In the genomic region with DNA sequence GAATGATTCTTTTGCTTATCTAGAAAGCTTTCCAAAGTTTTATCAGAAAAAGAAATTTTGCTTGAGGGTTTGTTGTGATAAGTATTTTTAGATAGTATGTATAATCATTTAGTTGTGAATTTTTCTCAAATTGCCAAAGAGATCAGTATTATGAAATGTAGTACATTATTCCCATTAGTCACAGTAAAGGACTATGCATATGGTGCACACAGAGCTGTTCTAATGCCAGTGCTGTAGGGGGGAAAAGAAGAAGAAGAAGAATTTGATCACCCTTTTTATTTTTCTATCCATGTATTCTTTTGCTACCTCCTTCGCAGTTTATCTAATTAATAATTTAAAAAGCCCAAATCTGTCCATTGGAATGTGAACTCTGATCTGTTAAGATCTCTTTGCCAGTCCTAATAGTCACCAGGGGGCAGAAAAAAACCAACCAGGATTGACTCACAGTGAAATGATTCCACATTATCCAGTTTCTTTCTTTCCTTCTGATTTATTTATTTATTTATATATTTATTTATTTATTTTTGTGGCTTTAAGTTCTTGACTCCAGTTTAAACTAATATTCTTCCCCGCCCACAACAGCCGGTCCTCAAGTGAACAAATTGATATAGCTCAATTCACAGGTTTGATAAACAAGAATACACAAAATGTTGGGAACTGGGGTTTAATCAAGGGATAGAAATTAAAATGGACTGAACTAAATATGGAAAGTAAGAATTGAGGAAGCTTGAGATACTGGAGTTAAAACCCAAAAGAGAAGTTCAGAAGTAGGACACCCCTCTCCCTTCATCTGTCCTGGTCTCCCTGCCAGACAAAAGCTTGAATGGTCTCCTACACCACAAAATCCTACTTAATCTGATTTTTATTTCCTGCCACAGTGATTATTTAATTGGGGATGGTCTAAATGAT, we compare ENCODE assay signal across 23 cellular contexts. TPM values are rescaled to one million over a fixed set of nuclear protein-coding genes. Genes with fewer than 3 reads are reported as not detected.
DNase-seq lines count a peak whose midpoint lies in the region; ATAC-seq and TF ChIP-seq lines count a peak whose summit lies in the region.
"Had no signal": no experiment of that assay in that cellular context is flagged by ENCODE, and none has a peak within 500 bp of the region (broad histone marks: within the 10 kb centered on the region; RNA-seq: fewer than 3 reads in every experiment).

No MANE protein-coding gene starts in this region.

- H3K4me1 Mint-ChIP-seq in T-cell: peaks cover 4 to 16% (median 13%) of the 10 kb centered on the region in 3 donors
- H3K4me1 Mint-ChIP-seq: activated T-helper 17 cell treated with anti-CD3 and anti-CD28 coated beads, Interleukin-2, amount 50 U/mL, for 72 hours had no signal

- no peak overlapping the region for H3K27ac Mint-ChIP-seq in T-cell
- H3K27ac Mint-ChIP-seq: activated T-helper 17 cell treated with anti-CD3 and anti-CD28 coated beads, Interleukin-2, amount 50 U/mL, for 72 hours; immature natural killer cell; T-helper 1 cell treated with Interleukin-12 subunit alpha and Interleukin-12 subunit beta and Interleukin-4 antibody, amounts not matched to agents 30 μg/mL and 1 μg/mL, for 36 hours; WTC11 had no signal

- no peaks in the 10 kb centered on the region for H3K79me2 ChIP-seq in DOHH2 (ENCODE audit: control insufficient read depth, low read length)

- H3K36me3 ChIP-seq in DOHH2 (ENCODE audit: control insufficient read depth, low read length) (no peaks in the 10 kb centered on the region), SJCRH30 (no peaks in the 10 kb centered on the region), colonic mucosa (no peaks in the 10 kb centered on the region)
- H3K36me3 ChIP-seq: adrenal gland, right lobe of liver, suprapubic skin had no signal

- H3K27me3 Mint-ChIP-seq in T-cell: peaks cover 38 to 53% of the 10 kb centered on the region in 2 donors

- no peaks in the 10 kb centered on the region for H3K9me3 Mint-ChIP-seq in T-cell
- H3K9me3 Mint-ChIP-seq: activated T-helper 17 cell treated with anti-CD3 and anti-CD28 coated beads, Interleukin-2, amount 50 U/mL, for 72 hours; immature natural killer cell; T-helper 1 cell treated with Interleukin-12 subunit alpha and Interleukin-12 subunit beta and Interleukin-4 antibody, amounts not matched to agents 30 μg/mL and 1 μg/mL, for 36 hours; WTC11 had no signal

- H3F3A ChIP-seq in DOHH2 (ENCODE audit: control insufficient read depth, insufficient read depth): no peaks in the 10 kb centered on the region; the same call in 1 of the 2 replicates

- H3K4me3 Mint-ChIP-seq in T-cell: no peak overlapping the region
- H3K4me3 Mint-ChIP-seq: activated T-helper 17 cell treated with anti-CD3 and anti-CD28 coated beads, Interleukin-2, amount 50 U/mL, for 72 hours; immature natural killer cell; T-helper 1 cell treated with Interleukin-12 subunit alpha and Interleukin-12 subunit beta and Interleukin-4 antibody, amounts not matched to agents 30 μg/mL and 1 μg/mL, for 36 hours; WTC11 had no signal

- H3K4me2 ChIP-seq in DOHH2 (ENCODE audit: low read length): peak overlapping the region; percentile 43; the same call in 1 of the 2 replicates

- H3K36me3 Mint-ChIP-seq in T-cell: no peaks in the 10 kb centered on the region
- H3K36me3 Mint-ChIP-seq: immature natural killer cell, WTC11 had no signal

- CTCF ChIA-PET in T-cell (lab: Charles Lee): no interaction called here

- TF ChIP-seq CTCF in DOHH2 (IDR thresholded peaks at IDR 0.05; ENCODE audit: low read depth, low read length, poor library complexity, severe bottlenecking): no peak
- TF ChIP-seq CTCF in epithelial cell of proximal tubule (conservative IDR thresholded peaks at IDR 0.05; ENCODE audit: low read depth, low read length): peak; percentile 39
- no peak for TF ChIP-seq CTCF in colonic mucosa (IDR thresholded peaks at IDR 0.05)

- DNase-seq in A172 (ENCODE audit: low spot score) (peak; percentile 31), SJCRH30 (peak; percentile 29 to 64), epithelial cell of proximal tubule (ENCODE audit: low read depth) (no peak), SW480 (ENCODE audit: low spot score) (no peak), colonic mucosa (no peak), T-cell (no peak)
- DNase-seq: adrenal gland; AML-193; immature natural killer cell; KBM-7; mesendoderm; NCI-H1105 treated with DMSO at 0.1 percent for 48 hours; NCI-H2171 treated with DMSO at 0.1 percent for 48 hours; NCI-H82; right lobe of liver; stimulated activated CD4-positive, alpha-beta T cell treated with anti-CD3 and anti-CD28 coated beads, Interleukin-2, amount 100 ng/mL, for 24 hours had no signal

- no peak overlapping the region for H3K9ac ChIP-seq in colonic mucosa (ENCODE audit: low read depth in 2 of 2, low read length in 2 of 2)

- intact Hi-C loops in colonic mucosa (cut with DNase I): no loop called here

- peaks cover 48% of the 10 kb centered on the region for H3K4me1 ChIP-seq in DOHH2 (ENCODE audit: control insufficient read depth, low read length)
- peaks cover 59% of the 10 kb centered on the region for H3K4me1 ChIP-seq in SJCRH30
- peaks cover 3% of the 10 kb centered on the region for H3K4me1 ChIP-seq in colonic mucosa

- H3K27ac ChIP-seq in DOHH2 (ENCODE audit: low read depth, low read length): no peak overlapping the region
- peak overlapping the region; percentile 95 for H3K27ac ChIP-seq in SJCRH30
- no peak overlapping the region for H3K27ac ChIP-seq in colonic mucosa
- H3K27ac ChIP-seq: adrenal gland, right lobe of liver, suprapubic skin had no signal

- H4K20me1 ChIP-seq in DOHH2 (ENCODE audit: control insufficient read depth, insufficient read depth, low read depth, low read length): no peaks in the 10 kb centered on the region

- H3K4me3 ChIP-seq in DOHH2 (ENCODE audit: low read length) (no peak overlapping the region), SJCRH30 (peak overlapping the region; percentile 15), epithelial cell of proximal tubule (ENCODE audit: low read depth, low read length) (no peak overlapping the region), colonic mucosa (no peak overlapping the region)
- H3K4me3 ChIP-seq: adrenal gland, right lobe of liver, suprapubic skin had no signal

- H3K27me3 ChIP-seq in DOHH2 (ENCODE audit: control insufficient read depth, low read length) (peaks cover 26% of the 10 kb centered on the region), SJCRH30 (no peaks in the 10 kb centered on the region), colonic mucosa (peaks cover 26% of the 10 kb centered on the region)

- ATAC-seq in T-cell (replicated peaks in 1 of 4) (no peak), HG02798 (IDR thresholded peaks at IDR 0.05; ENCODE audit: poor library complexity, unreplicated experiment) (no peak)
- ATAC-seq: activated T-helper 17 cell treated with anti-CD3 and anti-CD28 coated beads, Interleukin-2, amount 50 U/mL, for 72 hours; WTC11 had no signal

- H3K9me3 ChIP-seq in DOHH2 (ENCODE audit: control insufficient read depth, insufficient read depth, low read length) (no peaks in the 10 kb centered on the region), SJCRH30 (replicated peaks) (no peaks in the 10 kb centered on the region), colonic mucosa (no peaks in the 10 kb centered on the region)
- H3K9me3 ChIP-seq: adrenal gland, right lobe of liver, suprapubic skin had no signal

- POLR2A ChIA-PET in T-cell (lab: Charles Lee): no interaction called here

- H3K9me2 ChIP-seq in DOHH2 (replicated peaks; ENCODE audit: control insufficient read depth, low read length): no peaks in the 10 kb centered on the region

RNA-seq across cellular contexts. Expression of gene RBM20, which starts 4.9 kb away (rescaled TPM):
- 0.24 and 0.46 TPM in 2 replicates for total RNA-seq in A172 (2014; rRNA removed; shearing (Covaris generic))
- total RNA-seq in SJCRH30 (2014; rRNA removed; shearing (Covaris generic)): 11.1 and 12.4 TPM in 2 replicates
- total RNA-seq in epithelial cell of proximal tubule (0.07 and 0.46 TPM in 2 replicates), colonic mucosa (under 1 TPM; 0.49 to 0.80 TPM), T-cell (1 to 10 TPM in 2 of 5 donors, under 1 TPM in 3; 0.09 to 3.0 (median 0.33) TPM)
- total RNA-seq: endothelial cell of umbilical vein had no signal

Comparison
In these comparisons a context has a peak if more than half of its experiments do, and no peak if none do; other contexts are left out.
1. DNase-seq: peak in A172 (single experiment) and SJCRH30 (2 of 2); none in epithelial cell of proximal tubule (single experiment), SW480 (single experiment), colonic mucosa (single experiment) and T-cell (0 of 34).